ENCODE assay signal across 7 cellular contexts in the genomic region with DNA sequence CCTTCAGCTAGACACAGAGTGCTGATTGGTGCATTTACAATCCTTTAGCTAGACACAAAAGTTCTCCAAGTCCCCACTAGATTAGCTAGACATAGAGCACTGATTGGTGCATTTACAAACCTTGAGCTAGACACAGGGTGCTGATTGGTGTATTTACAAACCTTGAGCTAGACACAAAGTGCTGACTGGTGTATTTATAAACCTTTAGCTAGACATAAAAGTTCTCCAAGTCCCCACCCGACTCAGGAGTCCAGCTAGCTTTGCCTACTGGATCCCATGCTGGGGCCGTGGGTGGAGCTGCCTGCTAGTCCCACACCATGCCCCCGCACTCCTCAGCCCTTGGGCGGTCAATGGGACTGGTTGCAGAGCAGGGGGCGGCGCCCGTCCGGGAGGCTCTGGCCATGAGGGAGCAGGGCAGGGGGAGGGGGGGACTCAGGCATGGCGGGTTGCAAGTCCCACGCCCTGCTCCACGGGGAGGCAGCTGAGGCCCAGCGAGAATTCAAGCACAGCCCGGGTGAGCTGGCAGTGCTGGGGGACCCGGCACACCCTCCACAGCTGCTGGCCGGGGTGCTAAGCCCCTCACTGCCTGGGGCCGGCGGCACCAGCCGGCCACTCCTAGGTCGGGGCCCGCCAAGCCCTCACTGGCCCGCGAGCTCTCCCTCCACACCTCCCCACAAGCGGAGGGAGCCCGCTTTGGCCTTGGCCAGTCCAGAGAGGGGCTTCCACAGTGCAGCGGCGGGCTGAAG. TPM values are rescaled to one million over a fixed set of nuclear protein-coding genes. Genes with fewer than 3 reads are reported as not detected.
DNase-seq lines count a peak whose midpoint lies in the region; ATAC-seq, FAIRE-seq and TF ChIP-seq lines count a peak whose summit lies in the region.
"Not testable (repeated sequence)": the region's sequence is repeated elsewhere in the genome, so short reads cannot be mapped to it uniquely, and the experiment has no call there.

No MANE protein-coding gene starts in this region.

- not testable (repeated sequence) for H3K4me2 ChIP-seq in K562 (ENCODE audit: insufficient read depth, low read length); HepG2 (ENCODE audit: low read depth, low read length)

- not testable (repeated sequence) for BruUV-seq in K562 (replicated peaks; lab: Mats Ljungman, UMichigan); HepG2 (replicated peaks; lab: Mats Ljungman, UMichigan)

- TF ChIP-seq POLR2A in K562 (conservative IDR thresholded peaks at IDR 0.05); HepG2 (IDR thresholded peaks at IDR 0.05; ENCODE audit: insufficient read depth in 1 of 2, low read depth in 2 of 2, low read length in 2 of 2): not testable (repeated sequence)

- not testable (repeated sequence) for ATAC-seq in RWPE2 (ENCODE audit: low read depth); K562
- ATAC-seq in HepG2 = peak; percentile 36
- ATAC-seq in sciatic nerve = peak; percentile 30

- H3K27me3 ChIP-seq in RWPE2 (ENCODE audit: insufficient read depth, poor library complexity, severe bottlenecking); K562 (ENCODE audit: control insufficient read depth in 2 of 2, insufficient read depth in 2 of 2, low read length in 2 of 2); HepG2 (ENCODE audit: control insufficient read depth in 1 of 2, insufficient read depth in 2 of 2, low read length in 2 of 2): not testable (repeated sequence)

- POLR2A ChIA-PET in HEK293 (lab: Yijun Ruan, JAX) (interaction anchor here (5.7 kb wide), 1 partner anchor 16 kb away, joined by 56 read pairs; a partner anchor contains a TSS), K562 (lab: Yijun Ruan, JAX) (interaction anchor here (0.6 to 5.4 kb wide), 7 partner anchors 8 to 270 kb away, joined by 3 to 43 read pairs (median 4); a partner anchor contains a TSS), HepG2 (lab: Yijun Ruan, JAX) (interaction anchor here (0.9 to 5.6 kb wide), 2 partner anchors 14 to 16 kb away, joined by 4 to 63 read pairs; a partner anchor contains a TSS)

- H3K27ac ChIP-seq in 22Rv1 = peak overlapping the region; percentile 86; the same call in 1 of the 2 replicates
- not testable (repeated sequence) for H3K27ac ChIP-seq in HEK293 (ENCODE audit: extremely low read depth, low read depth, low read length); K562 (ENCODE audit: extremely low read depth, low read depth, low read length); HepG2 (ENCODE audit: extremely low read length, insufficient read depth, low read length)
- H3K27ac ChIP-seq in RWPE2 (ENCODE audit: poor library complexity, severe bottlenecking) = peak overlapping the region; percentile 89

- not testable (repeated sequence) for H3K9me3 ChIP-seq in HEK293 (ENCODE audit: control insufficient read depth, insufficient read depth, low read depth, low read length); RWPE2 (ENCODE audit: severe bottlenecking); K562 (replicated peaks; ENCODE audit: control insufficient read depth, insufficient read depth, low read depth, low read length); HepG2 (ENCODE audit: low read length)

- in situ Hi-C loops in K562 (cut with MboI) = not testable (repeated sequence)
- in situ Hi-C loops in HepG2 (cut with HindIII; ENCODE audit: extremely low pct_ligation_motif_present, low pct_unique_long_range_greater_than_20kb) = loop anchor here (25.0 kb wide), 1 partner anchor 387 kb away; no protein-coding TSS in a partner anchor

- not testable (repeated sequence) for H3K4me1 ChIP-seq in HEK293 (ENCODE audit: control insufficient read depth, insufficient read depth, low read length)
- H3K4me1 ChIP-seq in RWPE2 (ENCODE audit: insufficient read depth, poor library complexity, severe bottlenecking) (peaks cover 15% of the 10 kb centered on the region), K562 (replicated peaks in 1 of 2; ENCODE audit: control insufficient read depth in 2 of 2, insufficient read depth in 2 of 2, low read length in 2 of 2) (peaks cover 22 to 24% of the 10 kb centered on the region in 2 experiments), HepG2 (ENCODE audit: insufficient read depth, low read length) (peaks cover 25% of the 10 kb centered on the region)

- DNase-seq in RWPE2 (ENCODE audit: low spot score); K562 (ENCODE audit: extremely low read depth in 1 of 4, low spot score in 3 of 4); HepG2 (ENCODE audit: low spot score); sciatic nerve (ENCODE audit: low spot score): not testable (repeated sequence)
- peak; percentile 40 for DNase-seq in activated CD8-positive, alpha-beta memory T cell treated with anti-CD3 and anti-CD28 coated beads, Interleukin-2, amount 50 U/mL, for 48 hours

- not testable (repeated sequence) for FAIRE-seq in K562 (lab: Jason Lieb, UNC); HepG2 (lab: Jason Lieb, UNC)

- H3K4me3 ChIP-seq in HEK293 (ENCODE audit: low read depth, low read length); RWPE2 (ENCODE audit: severe bottlenecking); K562; HepG2 (replicated peaks in 1 of 3; ENCODE audit: insufficient read depth in 1 of 3, low read depth in 2 of 3, low read length in 3 of 3): not testable (repeated sequence)

- H2AFZ ChIP-seq in K562 (ENCODE audit: low read depth, low read length); HepG2 (ENCODE audit: low read length): not testable (repeated sequence)

- TF ChIP-seq CTCF in 22Rv1 (IDR thresholded peaks at IDR 0.05); HEK293 (tag by site-specific recombination; IDR thresholded peaks at IDR 0.05); RWPE2 (IDR thresholded peaks at IDR 0.05; ENCODE audit: poor library complexity, severe bottlenecking); K562 (IDR thresholded peaks at IDR 0.05 in 2 of 3, conservative IDR thresholded peaks at IDR 0.05 in 1 of 3; ENCODE audit: insufficient read depth in 2 of 3, low read depth in 1 of 3, low read length in 3 of 3); HepG2 (CRISPR knock-in tag; IDR thresholded peaks at IDR 0.05): not testable (repeated sequence)

- CTCF ChIA-PET in HEK293 (lab: Yijun Ruan, JAX) = interaction anchor here (0.6 to 3.1 kb wide), 2 partner anchors 11 to 167 kb away, joined by 5 to 18 read pairs; no protein-coding TSS in a partner anchor
- CTCF ChIA-PET in K562 (lab: Yijun Ruan, JAX; ENCODE audit: low intra/inter-chr PET ratio); HepG2 (lab: Yijun Ruan, JAX; ENCODE audit: low intra/inter-chr PET ratio, low total read pairs): not testable (repeated sequence)

- TF ChIP-seq EP300 in K562 (IDR thresholded peaks at IDR 0.05; ENCODE audit: low read length); HepG2 (IDR thresholded peaks at IDR 0.05; ENCODE audit: low read depth in 2 of 2, low read length in 2 of 2); HepG2 (CRISPR knock-in tag; IDR thresholded peaks at IDR 0.05; ENCODE audit: borderline replicate concordance): not testable (repeated sequence)

- peaks cover 80% of the 10 kb centered on the region for H3K79me2 ChIP-seq in K562 (ENCODE audit: control insufficient read depth, insufficient read depth, low read length)
- H3K79me2 ChIP-seq in HepG2 (ENCODE audit: insufficient read depth, low read length) = peaks cover 57% of the 10 kb centered on the region

- not testable (repeated sequence) for TF ChIP-seq RAD21 in K562 (CRISPR knock-in tag; conservative IDR thresholded peaks at IDR 0.05 in 1 of 2, IDR thresholded peaks at IDR 0.05 in 1 of 2); HepG2 (CRISPR knock-in tag; IDR thresholded peaks at IDR 0.05)

- H3K9me1 ChIP-seq in K562 (ENCODE audit: control insufficient read depth, insufficient read depth, low read length) = not testable (repeated sequence)

- WGBS in K562 (ENCODE audit: insufficient coverage, low coverage, missing lambda C conversion rate) = 97% methylated on average over 14 of the region's 26 CpGs
- 94% methylated on average over 6 of the region's 26 CpGs for WGBS in HepG2 (ENCODE audit: low lambda C conversion rate)

- not testable (repeated sequence) for H3K9ac ChIP-seq in K562 (ENCODE audit: insufficient read depth in 1 of 2, low read depth in 2 of 2, low read length in 2 of 2); HepG2 (ENCODE audit: insufficient read depth, low read depth, low read length)

- H3K36me3 ChIP-seq in HEK293 (ENCODE audit: control insufficient read depth in 2 of 2, insufficient read depth in 1 of 2, low read length in 2 of 2) (peaks cover 0 to 24% of the 10 kb centered on the region in 2 experiments; a peak in 2 of 3 replicates), RWPE2 (ENCODE audit: low read depth) (peaks cover 32% of the 10 kb centered on the region), K562 (ENCODE audit: control insufficient read depth, insufficient read depth, low read length) (peaks cover 34% of the 10 kb centered on the region; the same call in 2 of the 3 replicates), HepG2 (replicated peaks in 1 of 2; ENCODE audit: control insufficient read depth in 1 of 2, insufficient read depth in 2 of 2, low read length in 2 of 2) (peaks cover 8 to 22% of the 10 kb centered on the region in 2 experiments; a peak in 4 of 5 replicates)

- not testable (repeated sequence) for H4K20me1 ChIP-seq in K562 (replicated peaks; ENCODE audit: control insufficient read depth, insufficient read depth, low read length); HepG2 (ENCODE audit: insufficient read depth, low read length)

- intact Hi-C loops in K562 (cut with micrococcal nuclease); HepG2 (cut with micrococcal nuclease; ENCODE audit: unreplicated experiment); sciatic nerve (cut with DNase I): not testable (repeated sequence)

RNA-seq across cellular contexts. Expression of a gene that starts 15.9 kb away (rescaled TPM):
- 43.4 and 69.0 TPM in 2 replicates for total RNA-seq in K562 (2011; cell fraction: chromatin; rRNA removed; ENCODE audit: low replicate concordance)
- total RNA-seq in K562 (2011; cell fraction: nucleolus; rRNA removed) = 60.1 and 65.2 TPM in 2 replicates
- total RNA-seq in K562 (2011; cell fraction: nucleoplasm; rRNA removed) = 57.9 and 58.3 TPM in 2 replicates
- total RNA-seq in K562 (2014; rRNA removed) = 23.4 and 26.4 TPM in 2 replicates
- total RNA-seq in K562 (2014; rRNA removed; fragmentation: Illumina TruSeq; extraction: Trizol) = 32.5 and 34.7 TPM in 2 replicates
- total RNA-seq in K562 (2015; rRNA removed; fragmentation: Illumina TruSeq; extraction: Trizol) = 45.5 and 50.9 TPM in 2 replicates
- 23.1 and 24.0 TPM in 2 replicates for total RNA-seq in K562 (2021)
- 15.2 and 16.7 TPM in 2 replicates for polyA plus RNA-seq in K562 (2011; rRNA removed)
- 23.7 and 26.5 TPM in 2 replicates for polyA plus RNA-seq in K562 (2011; cell fraction: cytosol; rRNA removed)
- polyA plus RNA-seq in K562 (2011; cell fraction: nucleus; rRNA removed) = 7.3 and 10.9 TPM in 2 replicates
- 19.2 and 25.8 TPM in 2 replicates for polyA plus RNA-seq in K562 (2012)
- polyA plus RNA-seq in K562 (2014; fragmentation: Illumina TruSeq; extraction: Trizol) = 33.3 and 37.1 TPM in 2 replicates
- 10 to 100 TPM; 52.6 to 55.6 TPM for polyA plus RNA-seq in K562 (2014; fragmentation: Nextera tagmentation; extraction: Ambion mirVana)
- 29.6 and 32.3 TPM in 2 replicates for polyA plus RNA-seq in K562 (2014; rRNA removed)
- polyA minus RNA-seq in K562 (2011; rRNA and poly(A)+ RNA removed) = 18.5 and 22.0 TPM in 2 replicates
- 15.7 and 18.5 TPM in 2 replicates for polyA minus RNA-seq in K562 (2011; cell fraction: cytosol; rRNA and poly(A)+ RNA removed)
- 16.8 and 24.9 TPM in 2 replicates for polyA minus RNA-seq in K562 (2011; cell fraction: nucleus; rRNA and poly(A)+ RNA removed)
- 9.9 and 10.0 TPM in 2 replicates for total RNA-seq in HepG2 (2016; rRNA removed; fragmentation: Illumina TruSeq; extraction: Trizol)
- 4.3 and 4.7 TPM in 2 replicates for total RNA-seq in HepG2 (2016; cell fraction: cytosol; rRNA removed; fragmentation: Illumina TruSeq; extraction: Trizol; ENCODE audit: low read depth)
- total RNA-seq in HepG2 (2016; cell fraction: insoluble cytoplasmic fraction; rRNA removed; fragmentation: Illumina TruSeq; extraction: Trizol) = 10.1 and 11.8 TPM in 2 replicates
- total RNA-seq in HepG2 (2016; cell fraction: membrane; rRNA removed; fragmentation: Illumina TruSeq; extraction: Trizol) = 7.4 and 8.2 TPM in 2 replicates
- 5.5 and 10.3 TPM in 2 replicates for total RNA-seq in HepG2 (2016; cell fraction: nucleus; rRNA removed; fragmentation: Illumina TruSeq; extraction: Trizol)
- polyA plus RNA-seq in HepG2 (2011; rRNA removed) = 6.6 and 7.1 TPM in 2 replicates
- 8.7 and 9.8 TPM in 2 replicates for polyA plus RNA-seq in HepG2 (2011; cell fraction: cytosol; rRNA removed)
- polyA plus RNA-seq in HepG2 (2011; cell fraction: nucleus; rRNA removed) = 5.2 and 6.4 TPM in 2 replicates
- polyA plus RNA-seq in HepG2 (2012) = 10.0 and 10.2 TPM in 2 replicates
- 3.1 and 3.9 TPM in 2 replicates for polyA plus RNA-seq in HepG2 (2016; cell fraction: cytosol; fragmentation: Illumina TruSeq; extraction: Trizol; ENCODE audit: low read depth)
- polyA plus RNA-seq in HepG2 (2016; cell fraction: insoluble cytoplasmic fraction; fragmentation: Illumina TruSeq; extraction: Trizol; ENCODE audit: low read depth) = 13.9 and 14.4 TPM in 2 replicates
- polyA plus RNA-seq in HepG2 (2016; cell fraction: membrane; fragmentation: Illumina TruSeq; extraction: Trizol; ENCODE audit: low read depth) = 4.7 and 4.9 TPM in 2 replicates
- polyA plus RNA-seq in HepG2 (2016; cell fraction: nucleus; fragmentation: Illumina TruSeq; extraction: Trizol; ENCODE audit: insufficient read depth, low read depth) = 10.7 and 11.4 TPM in 2 replicates
- polyA minus RNA-seq in HepG2 (2011; rRNA and poly(A)+ RNA removed; ENCODE audit: low replicate concordance) = 16.6 and 38.7 TPM in 2 replicates
- polyA minus RNA-seq in HepG2 (2011; cell fraction: cytosol; rRNA and poly(A)+ RNA removed) = 3.7 and 7.1 TPM in 2 replicates
- 17.9 and 18.5 TPM in 2 replicates for polyA minus RNA-seq in HepG2 (2011; cell fraction: nucleus; rRNA and poly(A)+ RNA removed)
- 10.3 TPM for total RNA-seq in sciatic nerve

RNA-seq across cellular contexts. Expression of a gene that starts 16.2 kb away (rescaled TPM):
- 95.6 and 362 TPM in 2 replicates for total RNA-seq in K562 (2011; cell fraction: chromatin; rRNA removed; ENCODE audit: low replicate concordance)
- 57.4 and 73.7 TPM in 2 replicates for total RNA-seq in K562 (2011; cell fraction: nucleolus; rRNA removed)
- 121 and 152 TPM in 2 replicates for total RNA-seq in K562 (2011; cell fraction: nucleoplasm; rRNA removed)
- total RNA-seq in K562 (2014; rRNA removed) = 59.3 and 63.6 TPM in 2 replicates
- total RNA-seq in K562 (2014; rRNA removed; fragmentation: Illumina TruSeq; extraction: Trizol) = 78.6 and 87.5 TPM in 2 replicates
- 97.0 and 103 TPM in 2 replicates for total RNA-seq in K562 (2015; rRNA removed; fragmentation: Illumina TruSeq; extraction: Trizol)
- total RNA-seq in K562 (2021) = 54.5 and 60.0 TPM in 2 replicates
- 53.2 and 61.1 TPM in 2 replicates for polyA plus RNA-seq in K562 (2011; rRNA removed)
- 8.5 and 16.3 TPM in 2 replicates for polyA plus RNA-seq in K562 (2011; cell fraction: cytosol; rRNA removed)
- polyA plus RNA-seq in K562 (2011; cell fraction: nucleus; rRNA removed) = 44.8 and 56.5 TPM in 2 replicates
- polyA plus RNA-seq in K562 (2012) = 21.3 and 22.8 TPM in 2 replicates
- 38.5 and 45.8 TPM in 2 replicates for polyA plus RNA-seq in K562 (2014; fragmentation: Illumina TruSeq; extraction: Trizol)
- polyA plus RNA-seq in K562 (2014; fragmentation: Nextera tagmentation; extraction: Ambion mirVana) = 10 to 100 TPM; 14.2 to 22.5 TPM
- 50.1 and 53.3 TPM in 2 replicates for polyA plus RNA-seq in K562 (2014; rRNA removed)
- polyA minus RNA-seq in K562 (2011; rRNA and poly(A)+ RNA removed) = 105 and 130 TPM in 2 replicates
- 26.8 and 38.2 TPM in 2 replicates for polyA minus RNA-seq in K562 (2011; cell fraction: cytosol; rRNA and poly(A)+ RNA removed)
- polyA minus RNA-seq in K562 (2011; cell fraction: nucleus; rRNA and poly(A)+ RNA removed) = 78.4 and 135 TPM in 2 replicates
- total RNA-seq in HepG2 (2016; rRNA removed; fragmentation: Illumina TruSeq; extraction: Trizol) = 63.4 and 105 TPM in 2 replicates
- total RNA-seq in HepG2 (2016; cell fraction: cytosol; rRNA removed; fragmentation: Illumina TruSeq; extraction: Trizol; ENCODE audit: low read depth) = 22.5 and 26.3 TPM in 2 replicates
- 66.9 and 102 TPM in 2 replicates for total RNA-seq in HepG2 (2016; cell fraction: insoluble cytoplasmic fraction; rRNA removed; fragmentation: Illumina TruSeq; extraction: Trizol)
- total RNA-seq in HepG2 (2016; cell fraction: membrane; rRNA removed; fragmentation: Illumina TruSeq; extraction: Trizol) = 48.3 and 55.1 TPM in 2 replicates
- total RNA-seq in HepG2 (2016; cell fraction: nucleus; rRNA removed; fragmentation: Illumina TruSeq; extraction: Trizol) = 87.6 and 95.5 TPM in 2 replicates
- 12.8 and 20.3 TPM in 2 replicates for polyA plus RNA-seq in HepG2 (2011; rRNA removed)
- 4.1 and 6.0 TPM in 2 replicates for polyA plus RNA-seq in HepG2 (2011; cell fraction: cytosol; rRNA removed)
- 15.1 and 19.3 TPM in 2 replicates for polyA plus RNA-seq in HepG2 (2011; cell fraction: nucleus; rRNA removed)
- polyA plus RNA-seq in HepG2 (2012) = 10.8 and 17.4 TPM in 2 replicates
- 3.7 and 5.2 TPM in 2 replicates for polyA plus RNA-seq in HepG2 (2016; cell fraction: cytosol; fragmentation: Illumina TruSeq; extraction: Trizol; ENCODE audit: low read depth)
- 42.2 and 54.4 TPM in 2 replicates for polyA plus RNA-seq in HepG2 (2016; cell fraction: insoluble cytoplasmic fraction; fragmentation: Illumina TruSeq; extraction: Trizol; ENCODE audit: low read depth)
- polyA plus RNA-seq in HepG2 (2016; cell fraction: membrane; fragmentation: Illumina TruSeq; extraction: Trizol; ENCODE audit: low read depth) = 9.7 and 16.5 TPM in 2 replicates
- 50.0 and 51.4 TPM in 2 replicates for polyA plus RNA-seq in HepG2 (2016; cell fraction: nucleus; fragmentation: Illumina TruSeq; extraction: Trizol; ENCODE audit: insufficient read depth, low read depth)
- 9.0 and 29.0 TPM in 2 replicates for polyA minus RNA-seq in HepG2 (2011; rRNA and poly(A)+ RNA removed; ENCODE audit: low replicate concordance)
- polyA minus RNA-seq in HepG2 (2011; cell fraction: cytosol; rRNA and poly(A)+ RNA removed) = 28.6 and 33.4 TPM in 2 replicates
- 80.9 and 119 TPM in 2 replicates for polyA minus RNA-seq in HepG2 (2011; cell fraction: nucleus; rRNA and poly(A)+ RNA removed)
- total RNA-seq in sciatic nerve = 22.9 TPM

RNA-seq across cellular contexts. Expression of a gene that starts 22.5 kb away (rescaled TPM):
- total RNA-seq in K562 (2011; cell fraction: chromatin; rRNA removed; ENCODE audit: low replicate concordance) = 10.7 and 13.8 TPM in 2 replicates
- total RNA-seq in K562 (2011; cell fraction: nucleolus; rRNA removed) = 6.8 and 7.7 TPM in 2 replicates
- total RNA-seq in K562 (2011; cell fraction: nucleoplasm; rRNA removed) = 12.2 and 23.9 TPM in 2 replicates
- total RNA-seq in K562 (2014; rRNA removed) (48.8 and 76.0 TPM in 2 replicates), K562 (2014; rRNA removed; fragmentation: Illumina TruSeq; extraction: Trizol) (74.3 and 75.5 TPM in 2 replicates), K562 (2015; rRNA removed; fragmentation: Illumina TruSeq; extraction: Trizol) (53.4 and 56.5 TPM in 2 replicates), K562 (2021) (57.9 and 64.7 TPM in 2 replicates), HepG2 (2016; rRNA removed; fragmentation: Illumina TruSeq; extraction: Trizol) (124 and 127 TPM in 2 replicates), sciatic nerve (80.8 TPM)
- polyA plus RNA-seq in K562 (2011; rRNA removed) (75.3 and 130 TPM in 2 replicates), K562 (2014; fragmentation: Illumina TruSeq; extraction: Trizol) (86.2 and 99.9 TPM in 2 replicates), K562 (2014; fragmentation: Nextera tagmentation; extraction: Ambion mirVana) (10 to 100 TPM; 26.0 to 28.2 TPM), K562 (2014; rRNA removed) (59.2 and 83.0 TPM in 2 replicates), HepG2 (2011; rRNA removed) (86.4 and 134 TPM in 2 replicates)
- 33.0 and 59.0 TPM in 2 replicates for polyA plus RNA-seq in K562 (2011; cell fraction: cytosol; rRNA removed)
- polyA plus RNA-seq in K562 (2011; cell fraction: nucleus; rRNA removed) = 16.3 and 26.6 TPM in 2 replicates
- polyA plus RNA-seq in K562 (2012) = 37.3 and 64.5 TPM in 2 replicates
- polyA minus RNA-seq in K562 (2011; rRNA and poly(A)+ RNA removed) = 33.6 and 45.3 TPM in 2 replicates
- polyA minus RNA-seq in K562 (2011; cell fraction: cytosol; rRNA and poly(A)+ RNA removed) = 13.5 and 23.6 TPM in 2 replicates
- 5.1 and 7.8 TPM in 2 replicates for polyA minus RNA-seq in K562 (2011; cell fraction: nucleus; rRNA and poly(A)+ RNA removed)
- total RNA-seq in HepG2 (2016; cell fraction: cytosol; rRNA removed; fragmentation: Illumina TruSeq; extraction: Trizol; ENCODE audit: low read depth) = 231 and 242 TPM in 2 replicates
- 113 and 125 TPM in 2 replicates for total RNA-seq in HepG2 (2016; cell fraction: insoluble cytoplasmic fraction; rRNA removed; fragmentation: Illumina TruSeq; extraction: Trizol)
- total RNA-seq in HepG2 (2016; cell fraction: membrane; rRNA removed; fragmentation: Illumina TruSeq; extraction: Trizol) = 398 and 408 TPM in 2 replicates
- total RNA-seq in HepG2 (2016; cell fraction: nucleus; rRNA removed; fragmentation: Illumina TruSeq; extraction: Trizol) = 62.2 and 68.8 TPM in 2 replicates
- 58.8 and 85.6 TPM in 2 replicates for polyA plus RNA-seq in HepG2 (2011; cell fraction: cytosol; rRNA removed)
- 20.9 and 25.6 TPM in 2 replicates for polyA plus RNA-seq in HepG2 (2011; cell fraction: nucleus; rRNA removed)
- 65.6 and 68.7 TPM in 2 replicates for polyA plus RNA-seq in HepG2 (2012)
- polyA plus RNA-seq in HepG2 (2016; cell fraction: cytosol; fragmentation: Illumina TruSeq; extraction: Trizol; ENCODE audit: low read depth) = 579 and 634 TPM in 2 replicates
- polyA plus RNA-seq in HepG2 (2016; cell fraction: insoluble cytoplasmic fraction; fragmentation: Illumina TruSeq; extraction: Trizol; ENCODE audit: low read depth) = 215 and 249 TPM in 2 replicates
- polyA plus RNA-seq in HepG2 (2016; cell fraction: membrane; fragmentation: Illumina TruSeq; extraction: Trizol; ENCODE audit: low read depth) = 709 and 711 TPM in 2 replicates
- polyA plus RNA-seq in HepG2 (2016; cell fraction: nucleus; fragmentation: Illumina TruSeq; extraction: Trizol; ENCODE audit: insufficient read depth, low read depth) = 153 and 155 TPM in 2 replicates
- polyA minus RNA-seq in HepG2 (2011; rRNA and poly(A)+ RNA removed; ENCODE audit: low replicate concordance) = 55.7 and 80.7 TPM in 2 replicates
- polyA minus RNA-seq in HepG2 (2011; cell fraction: cytosol; rRNA and poly(A)+ RNA removed) = 29.3 and 31.7 TPM in 2 replicates
- polyA minus RNA-seq in HepG2 (2011; cell fraction: nucleus; rRNA and poly(A)+ RNA removed) = 17.1 and 23.9 TPM in 2 replicates
